ENCODE assay signal across 8 cellular contexts in genomic region chr17:80827646-80828643, GRCh38.
A peak's percentile ranks its signal among the peaks of the same experiment; 100 is the strongest.
DNase-seq lines count a peak whose midpoint lies in the region; ATAC-seq and TF ChIP-seq lines count a peak whose summit lies in the region.
"Had no signal": no experiment of that assay in that cellular context is flagged by ENCODE, and none has a peak within 500 bp of the region (broad histone marks: within the 10 kb centered on the region; RNA-seq: fewer than 3 reads in every experiment).

No MANE protein-coding gene starts in this region.

- H3K9me2 ChIP-seq in neural cell (ENCODE audit: insufficient read depth, low read length), result no peaks in the 10 kb centered on the region

- H4K20me1 ChIP-seq in neural cell (ENCODE audit: insufficient read depth), result no peaks in the 10 kb centered on the region

- ATAC-seq in GM21619 (IDR thresholded peaks at IDR 0.05; ENCODE audit: unreplicated experiment), result no peak

- H3K27me3 ChIP-seq in brain microvascular endothelial cell (replicated peaks) (no peaks in the 10 kb centered on the region), neural cell (ENCODE audit: insufficient read depth, low read depth, low read length) (no peaks in the 10 kb centered on the region)

- peaks cover 8% of the 10 kb centered on the region for H3F3A ChIP-seq in neural cell (ENCODE audit: insufficient read depth, low read length, poor library complexity, severe bottlenecking)

- H3K79me2 ChIP-seq in neural cell (replicated peaks; ENCODE audit: insufficient read depth, low read length), result no peaks in the 10 kb centered on the region

- no peaks in the 10 kb centered on the region for H3K9me3 ChIP-seq in neural cell (ENCODE audit: low read length)
- H3K9me3 ChIP-seq: HAP-1 had no signal

- no peak for TF ChIP-seq EP300 in neural cell (conservative IDR thresholded peaks at IDR 0.05; ENCODE audit: poor library complexity, severe bottlenecking)

- DNase-seq in H4 (ENCODE audit: low spot score) (peak; percentile 67), NCI-H1417 treated with DMSO at 0.1 percent for 48 hours (lab: John Stamatoyannopoulos, UW) (peak; percentile 5), brain microvascular endothelial cell (no peak), GDM1 (lab: John Stamatoyannopoulos, UW) (no peak), middle frontal gyrus (ENCODE audit: extremely low spot score, low spot score) (no peak)

- H3K36me3 ChIP-seq in brain microvascular endothelial cell (replicated peaks) (peaks cover 6% of the 10 kb centered on the region), neural cell (ENCODE audit: insufficient read depth, low read length) (no peaks in the 10 kb centered on the region)

- no peak overlapping the region for H3K4me3 ChIP-seq in brain microvascular endothelial cell (ENCODE audit: low read depth, low read length)
- peak overlapping the region; percentile 30 for H3K4me3 ChIP-seq in neural cell (ENCODE audit: low read length)
- H3K4me3 ChIP-seq: HAP-1 had no signal

- in situ Hi-C loops in brain microvascular endothelial cell (cut with HindIII; ENCODE audit: low pct_ligation_motif_present, low sequenced_read_pairs), result no loop called here

- H3K27ac ChIP-seq in brain microvascular endothelial cell (peak overlapping the region; percentile 70), neural cell (ENCODE audit: low read length) (no peak overlapping the region)

- TF ChIP-seq RAD21 in neural cell (conservative IDR thresholded peaks at IDR 0.05), result no peak

- no peak overlapping the region for H3K9ac ChIP-seq in neural cell (ENCODE audit: low read length)

- TF ChIP-seq CTCF in brain microvascular endothelial cell (IDR thresholded peaks at IDR 0.05; ENCODE audit: low read depth, low read length, missing control alignments) (no peak), neural cell (IDR thresholded peaks at IDR 0.05; ENCODE audit: poor library complexity, severe bottlenecking) (no peak)

- H3K4me2 ChIP-seq in neural cell (ENCODE audit: low read length), result no peak overlapping the region

- H2AFZ ChIP-seq in neural cell (ENCODE audit: low read depth, low read length), result no peak overlapping the region

TF ChIP-seq in neural cell, 6 proteins besides CTCF, POLR2A, EP300 and RAD21:
- TF ChIP-seq TAF1 (IDR thresholded peaks at IDR 0.05; ENCODE audit: low read depth), result no peak
- peak; percentile 26 for TF ChIP-seq MXI1 (conservative IDR thresholded peaks at IDR 0.05; ENCODE audit: poor library complexity, severe bottlenecking)
- peak; percentile 55 for TF ChIP-seq POLR2AphosphoS5 (IDR thresholded peaks at IDR 0.05)

Comparison
In these comparisons a context has a peak if more than half of its experiments do, and no peak if none do; other contexts are left out.
1. DNase-seq: peak in H4 (single experiment) and NCI-H1417 treated with DMSO at 0.1 percent for 48 hours (single experiment); none in brain microvascular endothelial cell (single experiment), GDM1 (single experiment) and middle frontal gyrus (single experiment).